In the genomic region with DNA sequence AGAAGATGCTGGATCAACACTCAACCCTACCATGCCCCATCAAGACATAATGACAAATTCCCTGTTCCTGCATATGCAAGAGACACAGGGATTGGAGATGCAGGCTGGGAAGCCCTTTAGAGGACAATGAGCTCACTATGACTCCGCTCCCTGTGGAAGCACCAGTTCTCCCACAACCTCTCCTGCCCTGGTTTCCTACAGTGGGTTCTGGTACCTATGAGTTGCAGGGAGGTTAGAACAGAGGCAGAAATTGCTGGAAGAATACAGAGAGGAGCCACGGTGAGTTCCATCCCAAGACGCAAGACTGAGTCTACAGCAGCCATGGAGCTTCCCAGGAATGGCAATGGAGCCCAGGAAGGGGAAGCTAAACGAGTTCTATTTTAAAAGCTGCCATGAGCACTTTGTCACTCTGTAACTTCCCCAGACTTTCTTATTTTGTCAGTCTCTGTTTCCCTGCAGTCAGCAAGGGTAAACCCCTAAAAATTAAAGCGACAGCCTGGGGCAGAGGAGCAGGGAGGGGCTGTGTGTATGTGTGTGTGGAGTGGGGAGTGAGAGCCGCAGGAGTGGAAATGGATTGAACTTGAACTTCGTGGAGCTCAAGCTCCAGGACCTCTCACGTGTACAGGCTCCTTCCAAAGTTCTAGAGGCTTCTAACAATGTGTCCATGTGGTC, we compare ENCODE assay signal across 27 cellular contexts. TPM values are rescaled to one million over a fixed set of nuclear protein-coding genes. Genes with fewer than 3 reads are reported as not detected.
A peak's percentile ranks its signal among the peaks of the same experiment; 100 is the strongest.
DNase-seq lines count a peak whose midpoint lies in the region; ATAC-seq and TF ChIP-seq lines count a peak whose summit lies in the region.
"Had no signal": no experiment of that assay in that cellular context is flagged by ENCODE, and none has a peak within 500 bp of the region (broad histone marks: within the 10 kb centered on the region; RNA-seq: fewer than 3 reads in every experiment).

No MANE protein-coding gene starts in this region.

- H3K27me3 Mint-ChIP-seq in osteocyte (ENCODE audit: unreplicated experiment): peaks cover 50% of the 10 kb centered on the region
- H3K27me3 Mint-ChIP-seq: activated CD8-positive, alpha-beta memory T cell treated with anti-CD3 and anti-CD28 coated beads, Interleukin-2, amount 10 ng/mL, durations not matched to agents 7 days and 5 days; activated naive CD4-positive, alpha-beta T cell treated with anti-CD3 and anti-CD28 coated beads, Interleukin-2, amount 10 ng/mL, durations not matched to agents 7 days and 5 days; stimulated activated naive CD8-positive, alpha-beta T cell treated with anti-CD3 and anti-CD28 coated beads, Interleukin-15, Interleukin-2, amounts not matched to agents 100 ng/mL and 50 ng/mL, for 24 hours had no signal

- DNase-seq in activated CD8-positive, alpha-beta memory T cell treated with anti-CD3 and anti-CD28 coated beads for 24 hours: peak; percentile 50
- DNase-seq in activated CD8-positive, alpha-beta memory T cell treated with anti-CD3 and anti-CD28 coated beads, Interleukin-2, amount 50 U/mL, for 4 hours: no peak
- DNase-seq in GM13977 (ENCODE audit: low spot score) (peak; percentile 24), colonic mucosa (peak; percentile 7), sciatic nerve (ENCODE audit: low spot score) (no peak), NCI-H2227 treated with DMSO at 0.1 percent for 48 hours (lab: John Stamatoyannopoulos, UW) (no peak), osteocyte (ENCODE audit: extremely low spot score, unreplicated experiment) (no peak), GM23248 (no peak)
- DNase-seq: activated CD8-positive, alpha-beta memory T cell treated with anti-CD3 and anti-CD28 coated beads, Interleukin-2, amount 10 ng/mL, durations not matched to agents 7 days and 5 days; activated naive CD4-positive, alpha-beta T cell treated with anti-CD3 and anti-CD28 coated beads, Interleukin-2, amount 10 ng/mL, durations not matched to agents 7 days and 5 days; amniotic stem cell; effector CD8-positive, alpha-beta T cell; HCEC 1CT; NCI-H1436; NCI-H2081 treated with DMSO at 0.1 percent for 48 hours; NCI-H774; thyroid gland had no signal

- no peaks in the 10 kb centered on the region for H3K36me3 Mint-ChIP-seq in osteocyte (ENCODE audit: unreplicated experiment)
- H3K36me3 Mint-ChIP-seq: neural progenitor cell had no signal

- H3K36me3 ChIP-seq in colonic mucosa (no peaks in the 10 kb centered on the region), GM23248 (ENCODE audit: low read depth) (no peaks in the 10 kb centered on the region)
- H3K36me3 ChIP-seq: neural progenitor cell, SJSA1, thyroid gland, vagina had no signal

- no peak overlapping the region for H3K4me2 ChIP-seq in GM23248 (ENCODE audit: unreplicated experiment)
- H3K4me2 ChIP-seq: A549, KMS-11, neural progenitor cell had no signal

- H3K9me3 ChIP-seq in colonic mucosa: no peaks in the 10 kb centered on the region
- no peaks in the 10 kb centered on the region for H3K9me3 ChIP-seq in GM23248 (ENCODE audit: low read depth)
- H3K9me3 ChIP-seq: A549, SJSA1, thyroid gland, vagina had no signal

- H3K4me1 ChIP-seq in colonic mucosa (no peaks in the 10 kb centered on the region), GM23248 (ENCODE audit: insufficient read depth) (no peaks in the 10 kb centered on the region)
- H3K4me1 ChIP-seq: A549, SJSA1, thyroid gland, vagina had no signal

- no peaks in the 10 kb centered on the region for H3K27me3 ChIP-seq in colonic mucosa
- H3K27me3 ChIP-seq in GM23248 (replicated peaks; ENCODE audit: insufficient read depth): peaks cover 17% of the 10 kb centered on the region
- H3K27me3 ChIP-seq: neural progenitor cell, thyroid gland, vagina had no signal

- H3K79me2 ChIP-seq in GM23248 (ENCODE audit: insufficient read depth): no peaks in the 10 kb centered on the region

- H3K4me1 Mint-ChIP-seq in osteocyte (ENCODE audit: unreplicated experiment): no peaks in the 10 kb centered on the region
- H3K4me1 Mint-ChIP-seq: activated CD8-positive, alpha-beta memory T cell treated with anti-CD3 and anti-CD28 coated beads, Interleukin-2, amount 10 ng/mL, durations not matched to agents 7 days and 5 days had no signal

- WGBS in GM23248 (ENCODE audit: low coverage in 1 of 2, low lambda C conversion rate in 2 of 2, missing lambda C conversion rate in 2 of 2), 2 experiments: 61 to 66% methylated on average over 8 of the region's 8 CpGs

- no peak overlapping the region for H3K4me3 Mint-ChIP-seq in osteocyte (ENCODE audit: unreplicated experiment)
- H3K4me3 Mint-ChIP-seq: activated CD8-positive, alpha-beta memory T cell treated with anti-CD3 and anti-CD28 coated beads, Interleukin-2, amount 10 ng/mL, durations not matched to agents 7 days and 5 days; activated naive CD4-positive, alpha-beta T cell treated with anti-CD3 and anti-CD28 coated beads, Interleukin-2, amount 10 ng/mL, durations not matched to agents 7 days and 5 days; activated T-helper 1 cell treated with anti-CD3 and anti-CD28 coated beads, Interleukin-12 subunit alpha, Interleukin-12 subunit beta, Interleukin-2, Interleukin-4 antibody, amounts not matched to agents 30 ng/mL and 10 ng/mL and 1 ng/mL, durations not matched to agents 14 hours and 24 hours and 36 hours; neural progenitor cell; stimulated activated naive CD8-positive, alpha-beta T cell treated with anti-CD3 and anti-CD28 coated beads, Interleukin-15, Interleukin-2, amounts not matched to agents 100 ng/mL and 50 ng/mL, for 24 hours had no signal

- no peaks in the 10 kb centered on the region for H3K9me3 Mint-ChIP-seq in osteocyte (ENCODE audit: unreplicated experiment)
- H3K9me3 Mint-ChIP-seq: activated naive CD4-positive, alpha-beta T cell treated with anti-CD3 and anti-CD28 coated beads, Interleukin-2, amount 10 ng/mL, durations not matched to agents 7 days and 5 days; activated T-helper 1 cell treated with anti-CD3 and anti-CD28 coated beads, Interleukin-12 subunit alpha, Interleukin-12 subunit beta, Interleukin-2, Interleukin-4 antibody, amounts not matched to agents 30 ng/mL and 10 ng/mL and 1 ng/mL, durations not matched to agents 14 hours and 24 hours and 36 hours; neural progenitor cell; stimulated activated naive CD8-positive, alpha-beta T cell treated with anti-CD3 and anti-CD28 coated beads, Interleukin-15, Interleukin-2, amounts not matched to agents 100 ng/mL and 50 ng/mL, for 24 hours had no signal

- TF ChIP-seq CTCF in GM13977 (IDR thresholded peaks at IDR 0.05; ENCODE audit: extremely low read depth, insufficient read depth, missing control alignments): no peak
- no peak for TF ChIP-seq CTCF in colonic mucosa (IDR thresholded peaks at IDR 0.05)
- TF ChIP-seq CTCF in osteocyte (IDR thresholded peaks at IDR 0.05): no peak

- H3K27ac ChIP-seq in colonic mucosa (no peak overlapping the region), GM23248 (no peak overlapping the region)
- H3K27ac ChIP-seq: A549, KMS-11, neural progenitor cell, SJSA1, thyroid gland, vagina had no signal

- H3K9ac ChIP-seq in colonic mucosa (ENCODE audit: low read depth in 2 of 2, low read length in 2 of 2): no peak overlapping the region
- no peak overlapping the region for H3K9ac ChIP-seq in GM23248
- H3K9ac ChIP-seq: KMS-11, neural progenitor cell had no signal

- no peaks in the 10 kb centered on the region for H3F3A ChIP-seq in GM23248 (ENCODE audit: insufficient read depth)

- intact Hi-C loops in colonic mucosa (cut with DNase I) (no loop called here), sciatic nerve (cut with DNase I) (loop anchor here (10.0 kb wide), 1 partner anchor 65 kb away; no protein-coding TSS in a partner anchor)

- no peaks in the 10 kb centered on the region for H4K20me1 ChIP-seq in GM23248 (ENCODE audit: insufficient read depth)

- H3K4me3 ChIP-seq in colonic mucosa (no peak overlapping the region), GM23248 (no peak overlapping the region)
- H3K4me3 ChIP-seq: A549, neural progenitor cell, SJSA1, thyroid gland, vagina had no signal

- H2AFZ ChIP-seq in GM23248: no peak overlapping the region
- H2AFZ ChIP-seq: neural progenitor cell had no signal

- ATAC-seq in sciatic nerve: peak; percentile 49
- ATAC-seq: A549; activated CD8-positive, alpha-beta memory T cell treated with anti-CD3 and anti-CD28 coated beads, Interleukin-2, amount 10 ng/mL, durations not matched to agents 7 days and 5 days had no signal

- in situ Hi-C loops in GM13977 (cut with MboI; ENCODE audit: low pct_unique_long_range_greater_than_20kb, low sequenced_read_pairs, unreplicated experiment) (no loop called here), GM23248 (cut with MboI) (no loop called here)

- H3K27ac Mint-ChIP-seq in osteocyte (ENCODE audit: unreplicated experiment): no peak overlapping the region
- H3K27ac Mint-ChIP-seq: activated CD8-positive, alpha-beta memory T cell treated with anti-CD3 and anti-CD28 coated beads, Interleukin-2, amount 10 ng/mL, durations not matched to agents 7 days and 5 days; activated naive CD4-positive, alpha-beta T cell treated with anti-CD3 and anti-CD28 coated beads, Interleukin-2, amount 10 ng/mL, durations not matched to agents 7 days and 5 days; activated T-helper 1 cell treated with anti-CD3 and anti-CD28 coated beads, Interleukin-12 subunit alpha, Interleukin-12 subunit beta, Interleukin-2, Interleukin-4 antibody, amounts not matched to agents 30 ng/mL and 10 ng/mL and 1 ng/mL, durations not matched to agents 14 hours and 24 hours and 36 hours; neural progenitor cell; stimulated activated naive CD8-positive, alpha-beta T cell treated with anti-CD3 and anti-CD28 coated beads, Interleukin-15, Interleukin-2, amounts not matched to agents 100 ng/mL and 50 ng/mL, for 24 hours had no signal

- H3K9me2 ChIP-seq in GM23248 (ENCODE audit: insufficient read depth): no peaks in the 10 kb centered on the region

RNA-seq across cellular contexts. Expression of a gene that starts 42.3 kb away (rescaled TPM):
- under 1 TPM; 0.61 to 0.96 TPM for total RNA-seq in colonic mucosa
- total RNA-seq in sciatic nerve: 2.1 TPM
- total RNA-seq in osteocyte: not detected in 2 replicates
- total RNA-seq in GM23248 (2014; rRNA removed; shearing (Covaris generic)): under 0.01 and 0.43 TPM in 2 replicates
- 0.46 and 0.63 TPM in 2 replicates for polyA plus RNA-seq in GM23248 (2016; fragmentation: Nextera tagmentation; extraction: Ambion mirVana)
- total RNA-seq: epithelial cell of proximal tubule, kidney epithelial cell, lung microvascular endothelial cell, SJSA1 had no signal
- polyA plus RNA-seq: A549 had no signal

RNA-seq across cellular contexts. Expression of a gene that starts 55.8 kb away (rescaled TPM):
- total RNA-seq in colonic mucosa (1 to 10 TPM; 2.2 to 2.5 TPM), sciatic nerve (15.1 TPM), osteocyte (not detected in 2 replicates)
- total RNA-seq in GM23248 (2014; rRNA removed; shearing (Covaris generic)): 0.11 TPM in 1 of 2 replicates, not detected in the other
- polyA plus RNA-seq in GM23248 (2016; fragmentation: Nextera tagmentation; extraction: Ambion mirVana): not detected in 2 replicates
- total RNA-seq: lung microvascular endothelial cell, SJSA1 had no signal

Comparison
In these comparisons a context has a peak if more than half of its experiments do, and no peak if none do; other contexts are left out.
1. DNase-seq: peak in activated CD8-positive, alpha-beta memory T cell treated with anti-CD3 and anti-CD28 coated beads for 24 hours (single experiment), GM13977 (single experiment) and colonic mucosa (single experiment); none in activated CD8-positive, alpha-beta memory T cell treated with anti-CD3 and anti-CD28 coated beads, Interleukin-2, amount 50 U/mL, for 4 hours (single experiment), sciatic nerve (single experiment), NCI-H2227 treated with DMSO at 0.1 percent for 48 hours (single experiment), osteocyte (single experiment) and GM23248 (single experiment).